In the genomic region with DNA sequence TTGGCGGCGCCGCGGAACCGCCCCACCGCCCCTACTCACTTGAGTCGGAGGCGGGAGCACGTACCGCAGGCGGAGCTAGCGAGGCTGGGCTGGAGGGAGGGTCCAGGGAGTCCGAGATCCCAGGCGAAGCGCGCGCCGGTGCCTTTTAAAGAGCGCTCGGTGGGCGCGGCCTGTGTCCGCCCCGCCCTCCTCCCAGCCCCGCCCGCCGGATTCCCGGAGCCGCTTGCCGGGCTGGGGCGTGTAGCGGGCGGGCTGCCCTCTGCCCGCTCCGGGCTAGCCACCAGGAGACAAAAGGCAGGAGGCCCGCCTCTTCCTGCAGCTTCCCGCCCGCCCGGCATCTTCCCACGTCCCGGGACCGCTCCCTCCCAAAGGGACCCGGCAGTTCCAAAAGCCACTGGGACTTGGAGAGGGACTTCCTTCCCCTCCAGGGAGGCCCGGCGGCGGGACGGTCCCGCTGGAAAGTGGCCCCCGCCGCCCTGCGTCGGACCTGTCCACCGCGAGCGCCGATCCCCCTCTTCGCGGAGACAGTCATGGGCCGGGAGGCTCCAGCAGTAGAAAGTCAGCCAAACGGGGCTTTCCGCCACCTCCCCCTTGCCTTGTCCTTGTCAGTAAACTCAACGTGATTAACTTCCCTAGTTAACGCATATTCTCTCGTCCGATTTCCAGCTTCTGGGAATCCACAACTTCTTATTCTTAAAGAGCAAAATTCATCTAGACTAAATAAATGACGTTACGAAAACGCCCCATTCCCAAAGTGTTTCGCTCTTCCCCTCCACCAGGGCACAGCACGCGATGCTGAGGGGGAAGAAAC, we compare ENCODE assay signal across 8 cellular contexts. TPM values are rescaled to one million over a fixed set of nuclear protein-coding genes. Genes with fewer than 3 reads are reported as not detected.
DNase-seq lines count a peak whose midpoint lies in the region; TF ChIP-seq lines count a peak whose summit lies in the region.

A gene (minus strand): TSS at position 121 of the 811 bp plus-strand sequence. CDS start 12,759 bp downstream, outside the sequence.

- H3K27me3 Mint-ChIP-seq in activated naive CD4-positive, alpha-beta T cell treated with anti-CD3 and anti-CD28 coated beads, Interleukin-2, amount 50 U/mL, for 24 hours, result peaks cover 34% of the 10 kb centered on the region

- H3K36me3 Mint-ChIP-seq in activated naive CD4-positive, alpha-beta T cell treated with anti-CD3 and anti-CD28 coated beads, Interleukin-2, amount 50 U/mL, for 24 hours, result no peaks in the 10 kb centered on the region

- H3K9me3 ChIP-seq in ES-I3 (ENCODE audit: control insufficient read depth, insufficient read depth, low read length), result no peaks in the 10 kb centered on the region
- H3K9me3 ChIP-seq in MG63, result peaks cover 3% of the 10 kb centered on the region
- H3K9me3 ChIP-seq in SJSA1 (replicated peaks), result no peaks in the 10 kb centered on the region
- H3K9me3 ChIP-seq in testis, result no peaks in the 10 kb centered on the region

- H3K9ac ChIP-seq in ES-I3 (ENCODE audit: low read depth, low read length), result peak within 1 kb of the TSS; percentile 96

- H3K4me3 Mint-ChIP-seq in activated naive CD4-positive, alpha-beta T cell treated with anti-CD3 and anti-CD28 coated beads, Interleukin-2, amount 50 U/mL, for 24 hours, result peak within 1 kb of the TSS; percentile 92

- WGBS in testis, 2 donors, result 2% methylated on average over 20 to 44 of the region's 71 CpGs

- no peak for TF ChIP-seq POLR2A in testis (IDR thresholded peaks at IDR 0.05)

- TF ChIP-seq CTCF in testis (IDR thresholded peaks at IDR 0.05), result no peak

- H3K36me3 ChIP-seq in ES-I3 (ENCODE audit: insufficient read depth, low read length), result no peaks in the 10 kb centered on the region
- no peaks in the 10 kb centered on the region for H3K36me3 ChIP-seq in MG63
- peaks cover 5% of the 10 kb centered on the region; the same call in 1 of the 2 replicates for H3K36me3 ChIP-seq in SJSA1
- H3K36me3 ChIP-seq in testis (ENCODE audit: low read depth, missing control alignments), result no peaks in the 10 kb centered on the region

- H3K4me1 ChIP-seq in ES-I3 (ENCODE audit: insufficient read depth, low read length) (peaks cover 18% of the 10 kb centered on the region), SJSA1 (replicated peaks) (peaks cover 26% of the 10 kb centered on the region), testis (no peaks in the 10 kb centered on the region)

- H3K4me1 Mint-ChIP-seq in activated naive CD4-positive, alpha-beta T cell treated with anti-CD3 and anti-CD28 coated beads, Interleukin-2, amount 50 U/mL, for 24 hours, result peaks cover 12% of the 10 kb centered on the region

- H3K27ac ChIP-seq in SJSA1 (peak within 1 kb of the TSS; percentile 98), testis (peak within 1 kb of the TSS; percentile 48 to 80)

- H3K27ac Mint-ChIP-seq in activated naive CD4-positive, alpha-beta T cell treated with anti-CD3 and anti-CD28 coated beads, Interleukin-2, amount 50 U/mL, for 24 hours, result no peak within 1 kb of the TSS

- H3K27me3 ChIP-seq in MG63 (no peaks in the 10 kb centered on the region), SJSA1 (replicated peaks) (no peaks in the 10 kb centered on the region), testis (no peaks in the 10 kb centered on the region)

- no peaks in the 10 kb centered on the region for H3K9me3 Mint-ChIP-seq in activated naive CD4-positive, alpha-beta T cell treated with anti-CD3 and anti-CD28 coated beads, Interleukin-2, amount 50 U/mL, for 24 hours

- H3K4me3 ChIP-seq in MG63 (peak within 1 kb of the TSS; percentile 69), SJSA1 (peak within 1 kb of the TSS; percentile 66), testis (peak within 1 kb of the TSS; percentile 69 to 70)

- DNase-seq in H4 (ENCODE audit: low spot score) (peak; percentile 70), MG63 (peak; percentile 88), SJSA1 (ENCODE audit: low read depth in 1 of 2, low spot score in 2 of 2) (peak; percentile 91 to 95), glomerular endothelial cell (ENCODE audit: extremely low read depth, low read depth, low spot score) (no peak), nucleus accumbens (lab: John Stamatoyannopoulos, UW) (peak in 54 of 56 donors; percentile 13 to 93 (median 60)), testis (peak; percentile 87)

- intact Hi-C loops in testis (cut with DNase I; ENCODE audit: low total_unique reads), result no loop called here

RNA-seq across cellular contexts. Expression of the gene that starts here (rescaled TPM):
- 57.9 and 61.9 TPM in 2 replicates for total RNA-seq in H4 (2014; rRNA removed; shearing (Covaris generic))
- total RNA-seq in MG63 (2014; rRNA removed; shearing (Covaris generic); ENCODE audit: low replicate concordance), result 10.6 and 15.8 TPM in 2 replicates
- total RNA-seq in SJSA1 (2014; rRNA removed; shearing (Covaris generic)), result 113 and 147 TPM in 2 replicates
- total RNA-seq in glomerular endothelial cell, result 13.4 and 16.3 TPM in 2 replicates
- total RNA-seq in testis, result 10 to 100 TPM; 14.0 to 20.1 TPM
- polyA plus RNA-seq in testis (ENCODE audit: insufficient read depth, low read depth, low replicate concordance), result 54.9 TPM
